In genomic region chr9:122347348-122348287, GRCh38 we compare ENCODE assay signal across 8 cellular contexts. TPM values are rescaled to one million over a fixed set of nuclear protein-coding genes. Genes with fewer than 3 reads are reported as not detected.
DNase-seq lines count a peak whose midpoint lies in the region; ATAC-seq and TF ChIP-seq lines count a peak whose summit lies in the region.

No MANE protein-coding gene starts in this region.

- CTCF ChIA-PET in activated naive CD4-positive, alpha-beta T cell treated with anti-CD3 and anti-CD28 coated beads for 36 hours (lab: Charles Lee), result interaction anchor here (0.6 to 2.1 kb wide), 5 partner anchors 220 to 808 kb away, joined by 3 to 14 read pairs (median 3); no protein-coding TSS in a partner anchor
- CTCF ChIA-PET in activated B cell treated with CpG ODN at 0.5 μM for 24 hours (lab: Charles Lee), result interaction anchor here (0.7 to 5.9 kb wide), 5 partner anchors 22 to 269 kb away, joined by 3 to 88 read pairs (median 11); no protein-coding TSS in a partner anchor

- intact Hi-C loops in activated naive CD4-positive, alpha-beta T cell treated with anti-CD3 and anti-CD28 coated beads for 36 hours (cut with micrococcal nuclease), result loop anchor here (10.0 kb wide), 1 partner anchor 467 kb away; no protein-coding TSS in a partner anchor
- intact Hi-C loops in activated B cell treated with CpG ODN at 0.5 μM for 24 hours (cut with micrococcal nuclease), result no loop called here

- H3K4me3 Mint-ChIP-seq in activated naive CD4-positive, alpha-beta T cell treated with anti-CD3 and anti-CD28 coated beads for 36 hours, result peak overlapping the region; percentile 63
- peak overlapping the region; percentile 82 for H3K4me3 Mint-ChIP-seq in activated B cell treated with CpG ODN at 0.5 μM for 24 hours

- H3K27me3 Mint-ChIP-seq in activated naive CD4-positive, alpha-beta T cell treated with anti-CD3 and anti-CD28 coated beads for 36 hours (ENCODE audit: low read depth), result peaks cover 40% of the 10 kb centered on the region
- peaks cover 45% of the 10 kb centered on the region for H3K27me3 Mint-ChIP-seq in activated B cell treated with CpG ODN at 0.5 μM for 24 hours

- peaks cover 2% of the 10 kb centered on the region for H3K4me1 Mint-ChIP-seq in activated naive CD4-positive, alpha-beta T cell treated with anti-CD3 and anti-CD28 coated beads for 36 hours (ENCODE audit: low read depth)
- peaks cover 8% of the 10 kb centered on the region for H3K4me1 Mint-ChIP-seq in activated B cell treated with CpG ODN at 0.5 μM for 24 hours

- no peak overlapping the region for H3K27ac Mint-ChIP-seq in activated naive CD4-positive, alpha-beta T cell treated with anti-CD3 and anti-CD28 coated beads for 36 hours
- H3K27ac Mint-ChIP-seq in activated B cell treated with CpG ODN at 0.5 μM for 24 hours, result no peak overlapping the region

- DNase-seq in activated naive CD4-positive, alpha-beta T cell treated with anti-CD3 and anti-CD28 coated beads for 36 hours, result peak; percentile 25
- DNase-seq in activated naive CD4-positive, alpha-beta T cell treated with Interleukin-2 at 50 U/mL for 16 hours, result no peak
- DNase-seq in activated B cell treated with CpG ODN at 0.5 μM for 24 hours, result no peak
- DNase-seq in germinal center (ENCODE audit: low spot score), result peak; percentile 35
- peak; percentile 17 for DNase-seq in renal cortical epithelial cell (ENCODE audit: low read depth)
- DNase-seq in hepatic stellate cell (ENCODE audit: low spot score), result no peak
- no peak for DNase-seq in HK-2 (ENCODE audit: unreplicated experiment)
- no peak for DNase-seq in stimulated activated CD4-positive, alpha-beta T cell treated with anti-CD3 and anti-CD28 coated beads, Interleukin-2, amount 100 ng/mL, for 48 hours

- POLR2A ChIA-PET in activated B cell treated with CpG ODN at 0.5 μM for 24 hours (lab: Charles Lee), result no interaction called here

- no peaks in the 10 kb centered on the region for H3K9me3 Mint-ChIP-seq in activated naive CD4-positive, alpha-beta T cell treated with anti-CD3 and anti-CD28 coated beads for 36 hours
- no peaks in the 10 kb centered on the region for H3K9me3 Mint-ChIP-seq in activated B cell treated with CpG ODN at 0.5 μM for 24 hours

- H3K36me3 Mint-ChIP-seq in activated naive CD4-positive, alpha-beta T cell treated with anti-CD3 and anti-CD28 coated beads for 36 hours (ENCODE audit: low read depth), result no peaks in the 10 kb centered on the region
- H3K36me3 Mint-ChIP-seq in activated B cell treated with CpG ODN at 0.5 μM for 24 hours (ENCODE audit: low read depth), result no peaks in the 10 kb centered on the region

- no peak for TF ChIP-seq CTCF in activated B cell treated with CpG ODN at 0.5 μM for 24 hours (IDR thresholded peaks at IDR 0.05)

- ATAC-seq in activated B cell treated with CpG ODN at 0.5 μM for 24 hours (ENCODE audit: low read depth), result no peak

RNA-seq across cellular contexts. Expression of gene PTGS1, which starts 23.2 kb away (rescaled TPM):
- not detected for total RNA-seq in activated naive CD4-positive, alpha-beta T cell treated with anti-CD3 and anti-CD28 coated beads for 36 hours
- total RNA-seq in activated B cell treated with CpG ODN at 0.5 μM for 24 hours (8.9 and 9.4 TPM in 2 replicates), renal cortical epithelial cell (1.9 and 2.4 TPM in 2 replicates)

Comparison
In these comparisons a context has a peak if more than half of its experiments do, and no peak if none do; other contexts are left out.
1. DNase-seq: peak in activated naive CD4-positive, alpha-beta T cell treated with anti-CD3 and anti-CD28 coated beads for 36 hours (single experiment), germinal center (single experiment) and renal cortical epithelial cell (single experiment); none in activated naive CD4-positive, alpha-beta T cell treated with Interleukin-2 at 50 U/mL for 16 hours (single experiment), activated B cell treated with CpG ODN at 0.5 μM for 24 hours (single experiment), hepatic stellate cell (single experiment), HK-2 (single experiment) and stimulated activated CD4-positive, alpha-beta T cell treated with anti-CD3 and anti-CD28 coated beads, Interleukin-2, amount 100 ng/mL, for 48 hours (0 of 2).